In genomic region chr4:80072607-80073361, GRCh38 we compare ENCODE assay signal across 8 cellular contexts. TPM values are rescaled to one million over a fixed set of nuclear protein-coding genes. Genes with fewer than 3 reads are reported as not detected.
DNase-seq lines count a peak whose midpoint lies in the region; FAIRE-seq and TF ChIP-seq lines count a peak whose summit lies in the region.

Gene ANTXR2, minus strand, starts transcription at chr4:80073229. Its CDS starts 669 bp downstream, at chr4:80072560.

- peak; percentile 76 for FAIRE-seq in H54 (lab: Jason Lieb, UNC)

- peaks cover 33% of the 10 kb centered on the region for H3K36me3 Mint-ChIP-seq in T-helper 1 cell treated with Interleukin-12 subunit alpha and Interleukin-12 subunit beta and Interleukin-4 antibody, amounts not matched to agents 30 μg/mL and 1 μg/mL, for 36 hours (ENCODE audit: low read depth)

- no peaks in the 10 kb centered on the region for H3F3A ChIP-seq in Loucy (ENCODE audit: low read depth)

- H3K9ac ChIP-seq in Loucy (ENCODE audit: low read depth, low read length, poor library complexity, severe bottlenecking): peak within 1 kb of the TSS; percentile 93

- H3K4me1 Mint-ChIP-seq in T-helper 1 cell treated with Interleukin-12 subunit alpha and Interleukin-12 subunit beta and Interleukin-4 antibody, amounts not matched to agents 30 μg/mL and 1 μg/mL, for 36 hours (ENCODE audit: low read depth): peaks cover 62% of the 10 kb centered on the region

- H3K4me2 ChIP-seq in Loucy (ENCODE audit: low read depth, low read length, poor library complexity, severe bottlenecking): peak within 1 kb of the TSS; percentile 89

- H3K36me3 ChIP-seq in Loucy (ENCODE audit: insufficient read depth, low read length) (peaks cover 11% of the 10 kb centered on the region; the same call in 1 of the 2 replicates), right atrium auricular region (peaks cover 13% of the 10 kb centered on the region)

- H2AFZ ChIP-seq in Loucy (ENCODE audit: low read length): peak within 1 kb of the TSS; percentile 58

- H3K27me3 ChIP-seq in Loucy (ENCODE audit: insufficient read depth, low read length, poor library complexity, severe bottlenecking) (peaks cover 5% of the 10 kb centered on the region), right atrium auricular region (no peaks in the 10 kb centered on the region)

- in situ Hi-C loops in G401 (cut with HindIII; ENCODE audit: low sequenced_read_pairs): no loop called here

- H3K9me3 ChIP-seq in Loucy (ENCODE audit: insufficient read depth, low read depth, low read length) (no peaks in the 10 kb centered on the region), right atrium auricular region (no peaks in the 10 kb centered on the region)

- peaks cover 73% of the 10 kb centered on the region for H3K79me2 ChIP-seq in Loucy (ENCODE audit: insufficient read depth, low read length)

- H3K27ac ChIP-seq in right atrium auricular region: peak within 1 kb of the TSS; percentile 92 to 96

- H3K4me3 Mint-ChIP-seq in T-helper 1 cell treated with Interleukin-12 subunit alpha and Interleukin-12 subunit beta and Interleukin-4 antibody, amounts not matched to agents 30 μg/mL and 1 μg/mL, for 36 hours: peak within 1 kb of the TSS; percentile 96

- DNase-seq in GM04503 (ENCODE audit: low read depth) (peak; percentile 86), H54 (ENCODE audit: insufficient read length, low spot score) (peak; percentile 59), anterior cingulate cortex (lab: John Stamatoyannopoulos, UW) (peak in 55 of 58 donors; percentile 8 to 74 (median 47)), right atrium auricular region (ENCODE audit: low spot score) (peak; percentile 92), pulmonary artery endothelial cell (ENCODE audit: low read depth, low spot score) (peak; percentile 60), G401 (ENCODE audit: low spot score) (no peak)

- H4K20me1 ChIP-seq in Loucy (ENCODE audit: insufficient read depth, low read length, poor library complexity, severe bottlenecking): peaks cover 18% of the 10 kb centered on the region

- H3K4me3 ChIP-seq in Loucy (ENCODE audit: low read length, poor library complexity, severe bottlenecking) (peak within 1 kb of the TSS; percentile 78), right atrium auricular region (peak within 1 kb of the TSS; percentile 91 to 95)

- TF ChIP-seq POLR2A in H54 (IDR thresholded peaks at IDR 0.05; ENCODE audit: low read depth, low read length): peak; percentile 77

- H3K27me3 Mint-ChIP-seq in T-helper 1 cell treated with Interleukin-12 subunit alpha and Interleukin-12 subunit beta and Interleukin-4 antibody, amounts not matched to agents 30 μg/mL and 1 μg/mL, for 36 hours (ENCODE audit: low read depth): no peaks in the 10 kb centered on the region

- H3K9me2 ChIP-seq in Loucy (replicated peaks; ENCODE audit: low read depth, low read length): no peaks in the 10 kb centered on the region

- H3K4me1 ChIP-seq in Loucy (ENCODE audit: insufficient read depth, low read length, poor library complexity, severe bottlenecking) (peaks cover 60% of the 10 kb centered on the region), right atrium auricular region (peaks cover 0 to 34% of the 10 kb centered on the region in 2 donors)

- TF ChIP-seq CTCF in Loucy (conservative IDR thresholded peaks at IDR 0.05; ENCODE audit: low read length): no peak
- TF ChIP-seq CTCF in right atrium auricular region (IDR thresholded peaks at IDR 0.05): peak in 1 of 2 donors; percentile 53

- H3K9me3 Mint-ChIP-seq in T-helper 1 cell treated with Interleukin-12 subunit alpha and Interleukin-12 subunit beta and Interleukin-4 antibody, amounts not matched to agents 30 μg/mL and 1 μg/mL, for 36 hours: no peaks in the 10 kb centered on the region

- H3K27ac Mint-ChIP-seq in T-helper 1 cell treated with Interleukin-12 subunit alpha and Interleukin-12 subunit beta and Interleukin-4 antibody, amounts not matched to agents 30 μg/mL and 1 μg/mL, for 36 hours: peak within 1 kb of the TSS; percentile 92

RNA-seq across cellular contexts. Expression of gene ANTXR2, which starts in this region (rescaled TPM):
- 10 to 100 TPM; 24.5 to 32.8 TPM for total RNA-seq in right atrium auricular region
- 30.3 and 42.9 TPM in 2 replicates for total RNA-seq in pulmonary artery endothelial cell
- 0.18 and 0.51 TPM in 2 replicates for total RNA-seq in G401 (2014; rRNA removed; shearing (Covaris generic))

Comparison
In these comparisons a context has a peak if more than half of its experiments do, and no peak if none do; other contexts are left out.
1. RNA of gene ANTXR2 (total RNA-seq): 24.5 to 32.8 TPM in right atrium auricular region and 30.3 to 42.9 TPM in pulmonary artery endothelial cell; 0.18 to 0.51 TPM in G401; every median in the first group is over 10 times any median in the second.